16 cellular contexts compared by ENCODE assay signal in genomic region chr17:13429201-13429600, GRCh38.
DNase-seq lines count a peak whose midpoint lies in the region; ATAC-seq and TF ChIP-seq lines count a peak whose summit lies in the region.
"Had no signal": no experiment of that assay in that cellular context is flagged by ENCODE, and none has a peak within 500 bp of the region (broad histone marks: within the 10 kb centered on the region; RNA-seq: fewer than 3 reads in every experiment).

No MANE protein-coding gene starts in this region.

- no peak for ATAC-seq in gastroesophageal sphincter
- ATAC-seq: left lung had no signal

- peaks cover 7% of the 10 kb centered on the region for H3K36me3 Mint-ChIP-seq in HFFc6 (ENCODE audit: low read depth)

- intact Hi-C loops in sigmoid colon (cut with DNase I), result no loop called here

- DNase-seq in ACHN (peak; percentile 71), HFFc6 (peak; percentile 91), astrocyte of the hippocampus (ENCODE audit: low read depth, low spot score) (peak; percentile 73), NOMO-1 (lab: John Stamatoyannopoulos, UW; ENCODE audit: unreplicated experiment in 2 of 2) (no peak), foreskin melanocyte (no peak), sigmoid colon (no peak)
- DNase-seq: activated CD4-positive, CD25-positive, alpha-beta regulatory T cell treated with anti-CD3 and anti-CD28 coated beads, Interleukin-2, amount 50 U/mL, for 72 hours; Karpas-422; left lung; NCI-H2171; pancreas; substantia nigra had no signal

- H3K4me1 ChIP-seq in mesodermal cell (ENCODE audit: control insufficient read depth, insufficient read depth, low read length, poor library complexity, severe bottlenecking), result peaks cover 17% of the 10 kb centered on the region
- H3K4me1 ChIP-seq in sigmoid colon, result no peaks in the 10 kb centered on the region
- H3K4me1 ChIP-seq in gastroesophageal sphincter, result no peaks in the 10 kb centered on the region
- H3K4me1 ChIP-seq: BLaER1 treated with 17β-estradiol and CSF1 and Interleukin-3, amounts not matched to agents 10 nM and 100 nM; left lung; pancreas had no signal

- no peak for TF ChIP-seq EP300 in sigmoid colon (IDR thresholded peaks at IDR 0.05)
- TF ChIP-seq EP300 in gastroesophageal sphincter (IDR thresholded peaks at IDR 0.05), result no peak

- no peaks in the 10 kb centered on the region; the same call in 1 of the 2 replicates for H3K9me3 Mint-ChIP-seq in HFFc6
- H3K9me3 Mint-ChIP-seq: activated T-helper 2 cell treated with anti-CD3 and anti-CD28 coated beads, Interferon-gamma antibody, Interleukin-2, Interleukin-4, amounts not matched to agents 10 μg/mL and 5 μg/mL and 100 μg/mL, durations not matched to agents 14 hours and 24 hours and 36 hours had no signal

- peak overlapping the region; percentile 92 for H3K27ac Mint-ChIP-seq in HFFc6
- H3K27ac Mint-ChIP-seq: activated T-helper 2 cell treated with anti-CD3 and anti-CD28 coated beads, Interferon-gamma antibody, Interleukin-2, Interleukin-4, amounts not matched to agents 10 μg/mL and 5 μg/mL and 100 μg/mL, durations not matched to agents 14 hours and 24 hours and 36 hours had no signal

- 59 to 62% methylated on average over 4 of the region's 5 CpGs for WGBS in mesodermal cell (ENCODE audit: insufficient coverage in 2 of 2), 2 experiments
- 79 to 86% methylated on average over 5 of the region's 5 CpGs for WGBS in sigmoid colon, 2 donors
- WGBS in gastroesophageal sphincter (ENCODE audit: low coverage in 1 of 2), 2 donors, result 54 to 57% methylated on average over 4 to 5 of the region's 5 CpGs

- H3K27me3 ChIP-seq in sigmoid colon, result no peaks in the 10 kb centered on the region
- no peaks in the 10 kb centered on the region for H3K27me3 ChIP-seq in gastroesophageal sphincter
- H3K27me3 ChIP-seq: BLaER1 treated with 17β-estradiol and CSF1 and Interleukin-3, amounts not matched to agents 10 nM and 100 nM; left lung; pancreas had no signal

- peaks cover 40% of the 10 kb centered on the region for H3K4me1 Mint-ChIP-seq in HFFc6 (ENCODE audit: low read depth)

- H3K36me3 ChIP-seq in mesodermal cell (ENCODE audit: control insufficient read depth, insufficient read depth, low read length) (no peaks in the 10 kb centered on the region), sigmoid colon (no peaks in the 10 kb centered on the region), gastroesophageal sphincter (no peaks in the 10 kb centered on the region)
- H3K36me3 ChIP-seq: BLaER1 treated with 17β-estradiol and CSF1 and Interleukin-3, amounts not matched to agents 10 nM and 100 nM; left lung; pancreas had no signal

- no peaks in the 10 kb centered on the region for H3K27me3 Mint-ChIP-seq in HFFc6 (ENCODE audit: insufficient read depth)

- H3K27ac ChIP-seq in mesodermal cell (ENCODE audit: low read depth, low read length, severe bottlenecking), result peak overlapping the region; percentile 51
- no peak overlapping the region for H3K27ac ChIP-seq in sigmoid colon
- no peak overlapping the region for H3K27ac ChIP-seq in gastroesophageal sphincter
- H3K27ac ChIP-seq: BLaER1 treated with 17β-estradiol and CSF1 and Interleukin-3, amounts not matched to agents 10 nM and 100 nM; left lung; pancreas had no signal

- peak overlapping the region; percentile 65 for H3K4me3 Mint-ChIP-seq in HFFc6

- TF ChIP-seq POLR2A in sigmoid colon (IDR thresholded peaks at IDR 0.05), result no peak
- no peak for TF ChIP-seq POLR2A in gastroesophageal sphincter (IDR thresholded peaks at IDR 0.05)

- no peaks in the 10 kb centered on the region for H3K9me3 ChIP-seq in mesodermal cell (ENCODE audit: control insufficient read depth, low read length)
- H3K9me3 ChIP-seq in sigmoid colon, result no peaks in the 10 kb centered on the region
- peaks cover 0 to 6% (median 0%) of the 10 kb centered on the region in 3 donors for H3K9me3 ChIP-seq in gastroesophageal sphincter
- H3K9me3 ChIP-seq: pancreas had no signal

- in situ Hi-C loops in ACHN (cut with HindIII; ENCODE audit: low pct_ligation_motif_present, low pct_unique_long_range_greater_than_20kb, low sequenced_read_pairs), result no loop called here

- H3K4me3 ChIP-seq in mesodermal cell (ENCODE audit: extremely low read depth, insufficient read depth, low read length, poor library complexity, severe bottlenecking) (no peak overlapping the region), sigmoid colon (no peak overlapping the region), gastroesophageal sphincter (no peak overlapping the region)
- H3K4me3 ChIP-seq: BLaER1 treated with 17β-estradiol and CSF1 and Interleukin-3, amounts not matched to agents 10 nM and 100 nM; left lung; pancreas had no signal

- TF ChIP-seq CTCF in HFFc6 (IDR thresholded peaks at IDR 0.05), result no peak
- TF ChIP-seq CTCF in sigmoid colon (IDR thresholded peaks at IDR 0.05), result no peak
- TF ChIP-seq CTCF in gastroesophageal sphincter (IDR thresholded peaks at IDR 0.05), result no peak

Comparison
In these comparisons a context has a peak if more than half of its experiments do, and no peak if none do; other contexts are left out.
1. DNase-seq: peak in ACHN (single experiment), HFFc6 (single experiment) and astrocyte of the hippocampus (single experiment); none in NOMO-1 (0 of 2), foreskin melanocyte (single experiment) and sigmoid colon (single experiment).